ENCODE assay signal across 8 cellular contexts in genomic region chr1:19454265-19455198, GRCh38. TPM values are rescaled to one million over a fixed set of nuclear protein-coding genes. Genes with fewer than 3 reads are reported as not detected.
DNase-seq lines count a peak whose midpoint lies in the region; ATAC-seq, FAIRE-seq and TF ChIP-seq lines count a peak whose summit lies in the region.

No MANE protein-coding gene starts in this region.

- peak overlapping the region; percentile 24 to 86 for H3K27ac ChIP-seq in uterus

- no peak overlapping the region for H3K4me3 ChIP-seq in uterus

- POLR2A ChIA-PET in naive thymus-derived CD8-positive, alpha-beta T cell (lab: Charles Lee) = interaction anchor here (26.9 kb wide), 1 partner anchor 24 kb away, joined by 808 read pairs; the partner anchor contains the start of gene CAPZB

- TF ChIP-seq CTCF in uterus (IDR thresholded peaks at IDR 0.05) (no peak), D721Med (IDR thresholded peaks at IDR 0.05; ENCODE audit: insufficient read depth, missing control alignments) (no peak)

- H3K36me3 ChIP-seq in uterus = no peaks in the 10 kb centered on the region

- H3K27me3 ChIP-seq in uterus = no peaks in the 10 kb centered on the region

- intact Hi-C loops in dendritic cell treated with granulocyte-macrophage colony-stimulating factor and Interleukin-4, amounts not matched to agents 40 ng/mL and 50 ng/mL, for 4 days (cut with micrococcal nuclease) = no loop called here
- intact Hi-C loops in uterus (cut with DNase I; ENCODE audit: low total_unique reads) = no loop called here

- peaks cover 2% of the 10 kb centered on the region for H3K36me3 Mint-ChIP-seq in activated naive CD4-positive, alpha-beta T cell treated with anti-CD3 and anti-CD28 coated beads, Interleukin-2, amount 50 U/mL, for 24 hours
- H3K36me3 Mint-ChIP-seq in dendritic cell treated with granulocyte-macrophage colony-stimulating factor and Interleukin-4, amounts not matched to agents 40 ng/mL and 50 ng/mL, for 4 days (ENCODE audit: low read depth) = peaks cover 54% of the 10 kb centered on the region
- peaks cover 0 to 20% (median 0%) of the 10 kb centered on the region in 3 donors for H3K36me3 Mint-ChIP-seq in naive thymus-derived CD8-positive, alpha-beta T cell

- no peaks in the 10 kb centered on the region for H3K27me3 Mint-ChIP-seq in activated naive CD4-positive, alpha-beta T cell treated with anti-CD3 and anti-CD28 coated beads, Interleukin-2, amount 50 U/mL, for 24 hours
- no peaks in the 10 kb centered on the region for H3K27me3 Mint-ChIP-seq in dendritic cell treated with granulocyte-macrophage colony-stimulating factor and Interleukin-4, amounts not matched to agents 40 ng/mL and 50 ng/mL, for 4 days
- H3K27me3 Mint-ChIP-seq in naive thymus-derived CD8-positive, alpha-beta T cell = no peaks in the 10 kb centered on the region

- FAIRE-seq in D721Med (lab: Jason Lieb, UNC) = no peak

- no peaks in the 10 kb centered on the region for H3K9me3 Mint-ChIP-seq in activated naive CD4-positive, alpha-beta T cell treated with anti-CD3 and anti-CD28 coated beads, Interleukin-2, amount 50 U/mL, for 24 hours
- no peaks in the 10 kb centered on the region for H3K9me3 Mint-ChIP-seq in dendritic cell treated with granulocyte-macrophage colony-stimulating factor and Interleukin-4, amounts not matched to agents 40 ng/mL and 50 ng/mL, for 4 days
- no peaks in the 10 kb centered on the region for H3K9me3 Mint-ChIP-seq in naive thymus-derived CD8-positive, alpha-beta T cell

- peak overlapping the region; percentile 99 for H3K27ac Mint-ChIP-seq in activated naive CD4-positive, alpha-beta T cell treated with anti-CD3 and anti-CD28 coated beads, Interleukin-2, amount 50 U/mL, for 24 hours
- H3K27ac Mint-ChIP-seq in dendritic cell treated with granulocyte-macrophage colony-stimulating factor and Interleukin-4, amounts not matched to agents 40 ng/mL and 50 ng/mL, for 4 days = peak overlapping the region; percentile 95
- peak overlapping the region; percentile 88 to 98 (median 93) for H3K27ac Mint-ChIP-seq in naive thymus-derived CD8-positive, alpha-beta T cell

- H3K4me1 Mint-ChIP-seq in activated naive CD4-positive, alpha-beta T cell treated with anti-CD3 and anti-CD28 coated beads, Interleukin-2, amount 50 U/mL, for 24 hours = peaks cover 90% of the 10 kb centered on the region
- peaks cover 89% of the 10 kb centered on the region for H3K4me1 Mint-ChIP-seq in dendritic cell treated with granulocyte-macrophage colony-stimulating factor and Interleukin-4, amounts not matched to agents 40 ng/mL and 50 ng/mL, for 4 days (ENCODE audit: low read depth)
- peaks cover 57 to 95% (median 93%) of the 10 kb centered on the region in 4 donors for H3K4me1 Mint-ChIP-seq in naive thymus-derived CD8-positive, alpha-beta T cell

- H3K4me1 ChIP-seq in uterus = peaks cover 25 to 31% of the 10 kb centered on the region in 2 donors

- TF ChIP-seq POLR2A in uterus (IDR thresholded peaks at IDR 0.05) = no peak

- no peaks in the 10 kb centered on the region for H3K9me3 ChIP-seq in uterus

- no peak for DNase-seq in activated naive CD4-positive, alpha-beta T cell treated with Interleukin-2 at 50 U/mL for 16 hours
- DNase-seq in naive thymus-derived CD8-positive, alpha-beta T cell = no peak
- DNase-seq in uterus (no peak), NCI-H524 treated with DMSO at 0.1 percent for 48 hours (lab: John Stamatoyannopoulos, UW) (no peak), D721Med (ENCODE audit: insufficient read length, low spot score) (no peak), KG1 (lab: John Stamatoyannopoulos, UW) (no peak)

- H3K4me3 Mint-ChIP-seq in activated naive CD4-positive, alpha-beta T cell treated with anti-CD3 and anti-CD28 coated beads, Interleukin-2, amount 50 U/mL, for 24 hours = peak overlapping the region; percentile 83
- H3K4me3 Mint-ChIP-seq in dendritic cell treated with granulocyte-macrophage colony-stimulating factor and Interleukin-4, amounts not matched to agents 40 ng/mL and 50 ng/mL, for 4 days = peak overlapping the region; percentile 55
- peak overlapping the region; percentile 48 to 84 (median 74) for H3K4me3 Mint-ChIP-seq in naive thymus-derived CD8-positive, alpha-beta T cell

- ATAC-seq in naive thymus-derived CD8-positive, alpha-beta T cell = peak; percentile 31 to 46

RNA-seq across cellular contexts. Expression of gene CAPZB, which starts 30.8 kb away (rescaled TPM):
- 100 to 1,000 TPM; 268 to 289 TPM for total RNA-seq in naive thymus-derived CD8-positive, alpha-beta T cell
- polyA plus RNA-seq in naive thymus-derived CD8-positive, alpha-beta T cell = 100 to 1,000 TPM; 475 to 592 (median 562) TPM
- total RNA-seq in uterus = 100 to 1,000 TPM in 3 of 4 donors, 10 to 100 TPM in 1; 94.4 to 281 (median 141) TPM
